13 cellular contexts compared by ENCODE assay signal in the genomic region with DNA sequence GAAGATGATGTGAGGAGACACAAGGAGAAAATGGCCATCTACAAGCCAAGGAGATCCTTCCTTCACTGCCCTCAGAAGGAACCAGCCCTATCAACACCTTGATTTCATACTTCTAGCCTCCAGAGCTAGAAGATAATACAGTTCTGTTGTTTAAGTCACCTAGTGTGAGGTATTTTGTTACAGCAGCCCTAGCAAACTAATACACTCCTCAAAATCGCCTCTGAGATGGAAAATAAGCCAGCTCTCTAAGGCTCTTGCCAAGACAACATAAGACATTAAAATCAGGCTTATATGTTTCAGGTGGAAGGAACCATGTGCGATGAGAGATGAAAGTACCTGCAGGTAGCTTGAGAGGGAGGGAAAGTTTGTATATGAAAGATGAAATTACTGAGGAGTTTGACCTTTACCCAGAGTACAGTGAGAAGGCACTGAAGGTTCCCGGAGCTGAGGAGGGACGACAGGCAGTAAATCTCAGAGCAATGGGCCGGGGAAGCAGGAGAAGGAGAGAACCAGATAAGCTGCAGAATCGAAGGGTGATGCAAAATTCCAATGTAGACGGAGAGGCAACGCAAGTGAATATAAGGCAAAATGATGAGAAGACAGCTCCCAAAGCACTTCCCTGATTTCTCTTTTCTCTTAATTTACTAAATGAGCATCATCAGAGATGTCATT.
DNase-seq lines count a peak whose midpoint lies in the region; ATAC-seq and TF ChIP-seq lines count a peak whose summit lies in the region.
"Had no signal": no experiment of that assay in that cellular context is flagged by ENCODE, and none has a peak within 500 bp of the region (broad histone marks: within the 10 kb centered on the region; RNA-seq: fewer than 3 reads in every experiment).

No MANE protein-coding gene starts in this region.

- H3K27ac Mint-ChIP-seq in natural killer cell, result peak overlapping the region in 1 of 2 donors; percentile 80
- no peak overlapping the region for H3K27ac Mint-ChIP-seq in natural killer cell treated with Interleukin-12 subunit alpha and Interleukin-12 subunit beta and Interleukin-15 and Interleukin-18, amount 100 ng/mL, for 72 hours
- H3K27ac Mint-ChIP-seq in T-helper 17 cell, result peak overlapping the region; percentile 95
- peak overlapping the region; percentile 26 for H3K27ac Mint-ChIP-seq in central memory CD8-positive, alpha-beta T cell (ENCODE audit: low read depth)
- H3K27ac Mint-ChIP-seq: H9 had no signal

- ATAC-seq in natural killer cell, result no peak
- ATAC-seq in natural killer cell treated with Interleukin-12 subunit alpha and Interleukin-12 subunit beta and Interleukin-15 and Interleukin-18, amount 100 ng/mL, for 72 hours, result no peak
- no peak for ATAC-seq in T-helper 17 cell
- no peak for ATAC-seq in central memory CD8-positive, alpha-beta T cell (replicated peaks; ENCODE audit: extremely low read depth, poor library complexity, severe bottlenecking)
- no peak for ATAC-seq in HG02973 (IDR thresholded peaks at IDR 0.05; ENCODE audit: unreplicated experiment)
- ATAC-seq in Right ventricle myocardium inferior, result no peak

- intact Hi-C loops in natural killer cell (cut with micrococcal nuclease), result loop anchor here (10.0 kb wide), 1 partner anchor 252 kb away; the partner anchor contains the start of genes AIDA and BROX
- intact Hi-C loops in Right ventricle myocardium inferior (cut with DNase I), result no loop called here

- H3K4me1 Mint-ChIP-seq in natural killer cell, result peaks cover 8 to 11% of the 10 kb centered on the region in 2 donors
- peaks cover 5 to 11% of the 10 kb centered on the region in 2 donors for H3K4me1 Mint-ChIP-seq in natural killer cell treated with Interleukin-12 subunit alpha and Interleukin-12 subunit beta and Interleukin-15 and Interleukin-18, amount 100 ng/mL, for 72 hours (ENCODE audit: low read depth in 2 of 2)
- peaks cover 18% of the 10 kb centered on the region for H3K4me1 Mint-ChIP-seq in T-helper 17 cell
- peaks cover 7% of the 10 kb centered on the region for H3K4me1 Mint-ChIP-seq in central memory CD8-positive, alpha-beta T cell

- no peak for TF ChIP-seq CTCF in natural killer cell (IDR thresholded peaks at IDR 0.05)

- H3K9me3 ChIP-seq in T-helper 17 cell (ENCODE audit: control insufficient read depth, low read length, poor library complexity, severe bottlenecking), result no peaks in the 10 kb centered on the region
- H3K9me3 ChIP-seq: BE2C had no signal

- no peaks in the 10 kb centered on the region for H3K36me3 Mint-ChIP-seq in natural killer cell
- H3K36me3 Mint-ChIP-seq in natural killer cell treated with Interleukin-12 subunit alpha and Interleukin-12 subunit beta and Interleukin-15 and Interleukin-18, amount 100 ng/mL, for 72 hours, result no peaks in the 10 kb centered on the region
- H3K36me3 Mint-ChIP-seq in T-helper 17 cell (ENCODE audit: low read depth), result peaks cover 4% of the 10 kb centered on the region
- H3K36me3 Mint-ChIP-seq in central memory CD8-positive, alpha-beta T cell (ENCODE audit: insufficient read depth), result peaks cover 11% of the 10 kb centered on the region
- H3K36me3 Mint-ChIP-seq: CD4-positive, CD25-positive, alpha-beta regulatory T cell had no signal

- no peak for DNase-seq in natural killer cell
- no peak for DNase-seq in natural killer cell treated with Interleukin-12 subunit alpha and Interleukin-12 subunit beta and Interleukin-15 and Interleukin-18, amount 100 ng/mL, for 72 hours (ENCODE audit: low spot score)
- no peak for DNase-seq in T-helper 17 cell
- no peak for DNase-seq in central memory CD8-positive, alpha-beta T cell (ENCODE audit: low spot score in 2 of 2)
- DNase-seq in hippocampal formation (lab: John Stamatoyannopoulos, UW), result no peak
- no peak for DNase-seq in Right ventricle myocardium inferior (ENCODE audit: missing footprints)
- DNase-seq: ACHN; BE2C; C1 segment of cervical spinal cord; Caco-2; CD4-positive, CD25-positive, alpha-beta regulatory T cell; H9 had no signal

- no peaks in the 10 kb centered on the region for H3K9me3 Mint-ChIP-seq in natural killer cell
- H3K9me3 Mint-ChIP-seq in natural killer cell treated with Interleukin-12 subunit alpha and Interleukin-12 subunit beta and Interleukin-15 and Interleukin-18, amount 100 ng/mL, for 72 hours, result no peaks in the 10 kb centered on the region
- H3K9me3 Mint-ChIP-seq in central memory CD8-positive, alpha-beta T cell, result no peaks in the 10 kb centered on the region

- H3K4me3 Mint-ChIP-seq in natural killer cell (peak overlapping the region; percentile 2), T-helper 17 cell (no peak overlapping the region)
- no peak overlapping the region for H3K4me3 Mint-ChIP-seq in natural killer cell treated with Interleukin-12 subunit alpha and Interleukin-12 subunit beta and Interleukin-15 and Interleukin-18, amount 100 ng/mL, for 72 hours
- H3K4me3 Mint-ChIP-seq in central memory CD8-positive, alpha-beta T cell, result peak overlapping the region; percentile 3
- H3K4me3 Mint-ChIP-seq: H9 had no signal

- H3K27me3 Mint-ChIP-seq in natural killer cell (ENCODE audit: low read depth in 2 of 2) (peaks cover 0 to 12% of the 10 kb centered on the region in 2 donors), T-helper 17 cell (peaks cover 10% of the 10 kb centered on the region)
- H3K27me3 Mint-ChIP-seq in natural killer cell treated with Interleukin-12 subunit alpha and Interleukin-12 subunit beta and Interleukin-15 and Interleukin-18, amount 100 ng/mL, for 72 hours, result peaks cover 10 to 18% of the 10 kb centered on the region in 2 donors
- H3K27me3 Mint-ChIP-seq in central memory CD8-positive, alpha-beta T cell, result peaks cover 13% of the 10 kb centered on the region

Comparison
In these comparisons a context has a peak if more than half of its experiments do, and no peak if none do; other contexts are left out.
1. H3K4me3 Mint-ChIP-seq: peak in natural killer cell (single experiment) and central memory CD8-positive, alpha-beta T cell (single experiment); none in natural killer cell treated with Interleukin-12 subunit alpha and Interleukin-12 subunit beta and Interleukin-15 and Interleukin-18, amount 100 ng/mL, for 72 hours (single experiment) and T-helper 17 cell (single experiment).
2. H3K27ac Mint-ChIP-seq: peak in T-helper 17 cell (single experiment) and central memory CD8-positive, alpha-beta T cell (single experiment); none in natural killer cell treated with Interleukin-12 subunit alpha and Interleukin-12 subunit beta and Interleukin-15 and Interleukin-18, amount 100 ng/mL, for 72 hours (0 of 2).